Comparison of ENCODE assay signal across 1 cellular context in the genomic region with DNA sequence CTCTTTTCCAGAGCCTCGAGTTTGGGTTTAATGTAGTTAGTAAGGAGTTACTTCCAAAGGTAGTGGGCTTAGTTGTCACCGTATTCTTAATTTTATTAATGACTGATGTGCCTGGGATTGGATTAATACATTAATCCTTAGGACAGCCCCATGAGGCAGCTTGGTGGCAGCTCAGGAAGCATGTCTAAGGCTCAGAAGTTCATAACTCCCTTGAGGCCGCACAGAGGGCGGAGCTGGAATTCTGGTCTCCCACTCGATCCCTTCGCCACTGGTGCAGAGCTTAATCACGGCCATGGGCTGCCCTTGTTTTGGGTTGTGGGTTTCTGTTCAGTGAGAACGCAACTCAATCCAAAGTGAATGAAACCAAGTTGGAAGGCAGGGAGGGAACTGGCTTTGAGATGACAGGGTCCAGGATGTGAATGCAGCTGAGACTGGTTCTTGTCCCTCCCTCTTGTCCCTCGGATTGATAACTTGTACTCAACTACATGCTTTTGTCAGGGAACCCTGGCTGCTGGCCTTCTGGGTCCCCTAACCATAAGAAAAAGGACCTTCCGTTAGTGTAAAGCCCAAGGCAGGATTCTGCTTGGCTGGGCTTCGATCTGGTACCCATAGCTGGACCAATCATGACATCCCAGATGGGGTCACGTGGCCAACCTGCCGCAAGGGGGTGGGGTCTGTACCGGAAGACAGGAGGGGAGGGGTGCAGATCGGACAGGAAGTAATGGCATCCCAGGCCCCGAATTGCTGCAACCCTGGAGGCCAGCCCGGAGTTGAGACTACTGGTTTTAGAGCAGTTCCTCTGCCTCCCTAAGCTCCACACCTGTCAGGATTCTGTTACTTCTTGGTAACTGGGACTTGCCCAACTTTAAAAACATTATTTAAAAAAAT.
TF ChIP-seq lines count a peak whose summit lies in the region.

No MANE protein-coding gene starts in this region.

TF ChIP-seq in HCT116, 20 proteins besides CTCF, POLR2A, EP300 and RAD21:
- TF ChIP-seq, protein P1, sequence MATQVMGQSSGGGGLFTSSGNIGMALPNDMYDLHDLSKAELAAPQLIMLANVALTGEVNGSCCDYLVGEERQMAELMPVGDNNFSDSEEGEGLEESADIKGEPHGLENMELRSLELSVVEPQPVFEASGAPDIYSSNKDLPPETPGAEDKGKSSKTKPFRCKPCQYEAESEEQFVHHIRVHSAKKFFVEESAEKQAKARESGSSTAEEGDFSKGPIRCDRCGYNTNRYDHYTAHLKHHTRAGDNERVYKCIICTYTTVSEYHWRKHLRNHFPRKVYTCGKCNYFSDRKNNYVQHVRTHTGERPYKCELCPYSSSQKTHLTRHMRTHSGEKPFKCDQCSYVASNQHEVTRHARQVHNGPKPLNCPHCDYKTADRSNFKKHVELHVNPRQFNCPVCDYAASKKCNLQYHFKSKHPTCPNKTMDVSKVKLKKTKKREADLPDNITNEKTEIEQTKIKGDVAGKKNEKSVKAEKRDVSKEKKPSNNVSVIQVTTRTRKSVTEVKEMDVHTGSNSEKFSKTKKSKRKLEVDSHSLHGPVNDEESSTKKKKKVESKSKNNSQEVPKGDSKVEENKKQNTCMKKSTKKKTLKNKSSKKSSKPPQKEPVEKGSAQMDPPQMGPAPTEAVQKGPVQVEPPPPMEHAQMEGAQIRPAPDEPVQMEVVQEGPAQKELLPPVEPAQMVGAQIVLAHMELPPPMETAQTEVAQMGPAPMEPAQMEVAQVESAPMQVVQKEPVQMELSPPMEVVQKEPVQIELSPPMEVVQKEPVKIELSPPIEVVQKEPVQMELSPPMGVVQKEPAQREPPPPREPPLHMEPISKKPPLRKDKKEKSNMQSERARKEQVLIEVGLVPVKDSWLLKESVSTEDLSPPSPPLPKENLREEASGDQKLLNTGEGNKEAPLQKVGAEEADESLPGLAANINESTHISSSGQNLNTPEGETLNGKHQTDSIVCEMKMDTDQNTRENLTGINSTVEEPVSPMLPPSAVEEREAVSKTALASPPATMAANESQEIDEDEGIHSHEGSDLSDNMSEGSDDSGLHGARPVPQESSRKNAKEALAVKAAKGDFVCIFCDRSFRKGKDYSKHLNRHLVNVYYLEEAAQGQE (IDR thresholded peaks at IDR 0.05; ENCODE audit: low read depth), result no peak
- TF ChIP-seq CEBPB (IDR thresholded peaks at IDR 0.05; ENCODE audit: low read depth), result no peak
- no peak for TF ChIP-seq EZH2 (IDR thresholded peaks at IDR 0.05)
- no peak for TF ChIP-seq TCF7L2 (IDR thresholded peaks at IDR 0.05; ENCODE audit: borderline replicate concordance, extremely low read depth, insufficient read depth, insufficient read length)
- no peak for TF ChIP-seq FOSL1 (IDR thresholded peaks at IDR 0.05; ENCODE audit: low read depth)
- no peak for TF ChIP-seq SRF (IDR thresholded peaks at IDR 0.05; ENCODE audit: low read depth)
- TF ChIP-seq EGR1 (IDR thresholded peaks at IDR 0.05; ENCODE audit: low read depth), result no peak
- no peak for TF ChIP-seq ZNF274 (IDR thresholded peaks at IDR 0.05; ENCODE audit: low read depth, low read length)
- TF ChIP-seq CBX3 (IDR thresholded peaks at IDR 0.05; ENCODE audit: low read depth), result no peak
- no peak for TF ChIP-seq ELF1 (IDR thresholded peaks at IDR 0.05; ENCODE audit: borderline replicate concordance, low read depth)
- TF ChIP-seq EZH2phosphoT487 (IDR thresholded peaks at IDR 0.05; ENCODE audit: borderline replicate concordance), result no peak
- TF ChIP-seq, protein P2, sequence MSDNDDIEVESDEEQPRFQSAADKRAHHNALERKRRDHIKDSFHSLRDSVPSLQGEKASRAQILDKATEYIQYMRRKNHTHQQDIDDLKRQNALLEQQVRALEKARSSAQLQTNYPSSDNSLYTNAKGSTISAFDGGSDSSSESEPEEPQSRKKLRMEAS (IDR thresholded peaks at IDR 0.05), result no peak
- TF ChIP-seq, protein P3, sequence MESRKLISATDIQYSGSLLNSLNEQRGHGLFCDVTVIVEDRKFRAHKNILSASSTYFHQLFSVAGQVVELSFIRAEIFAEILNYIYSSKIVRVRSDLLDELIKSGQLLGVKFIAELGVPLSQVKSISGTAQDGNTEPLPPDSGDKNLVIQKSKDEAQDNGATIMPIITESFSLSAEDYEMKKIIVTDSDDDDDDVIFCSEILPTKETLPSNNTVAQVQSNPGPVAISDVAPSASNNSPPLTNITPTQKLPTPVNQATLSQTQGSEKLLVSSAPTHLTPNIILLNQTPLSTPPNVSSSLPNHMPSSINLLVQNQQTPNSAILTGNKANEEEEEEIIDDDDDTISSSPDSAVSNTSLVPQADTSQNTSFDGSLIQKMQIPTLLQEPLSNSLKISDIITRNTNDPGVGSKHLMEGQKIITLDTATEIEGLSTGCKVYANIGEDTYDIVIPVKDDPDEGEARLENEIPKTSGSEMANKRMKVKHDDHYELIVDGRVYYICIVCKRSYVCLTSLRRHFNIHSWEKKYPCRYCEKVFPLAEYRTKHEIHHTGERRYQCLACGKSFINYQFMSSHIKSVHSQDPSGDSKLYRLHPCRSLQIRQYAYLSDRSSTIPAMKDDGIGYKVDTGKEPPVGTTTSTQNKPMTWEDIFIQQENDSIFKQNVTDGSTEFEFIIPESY (IDR thresholded peaks at IDR 0.05; ENCODE audit: extremely low read depth, insufficient replicate concordance, low read length), result no peak
- TF ChIP-seq, protein P4, sequence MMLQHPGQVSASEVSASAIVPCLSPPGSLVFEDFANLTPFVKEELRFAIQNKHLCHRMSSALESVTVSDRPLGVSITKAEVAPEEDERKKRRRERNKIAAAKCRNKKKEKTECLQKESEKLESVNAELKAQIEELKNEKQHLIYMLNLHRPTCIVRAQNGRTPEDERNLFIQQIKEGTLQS (IDR thresholded peaks at IDR 0.05), result no peak
- TF ChIP-seq SIN3A (IDR thresholded peaks at IDR 0.05; ENCODE audit: low read depth), result no peak
- no peak for TF ChIP-seq SP1 (IDR thresholded peaks at IDR 0.05; ENCODE audit: low read depth)
- TF ChIP-seq ZFX (IDR thresholded peaks at IDR 0.05), result no peak
